In genomic region chr16:22336581-22336980, GRCh38 we compare ENCODE assay signal across 1 cellular context.
TF ChIP-seq lines count a peak whose summit lies in the region.

No MANE protein-coding gene starts in this region.

TF ChIP-seq in HCT116, 20 proteins besides CTCF, POLR2A, EP300 and RAD21:
- TF ChIP-seq, protein P1, sequence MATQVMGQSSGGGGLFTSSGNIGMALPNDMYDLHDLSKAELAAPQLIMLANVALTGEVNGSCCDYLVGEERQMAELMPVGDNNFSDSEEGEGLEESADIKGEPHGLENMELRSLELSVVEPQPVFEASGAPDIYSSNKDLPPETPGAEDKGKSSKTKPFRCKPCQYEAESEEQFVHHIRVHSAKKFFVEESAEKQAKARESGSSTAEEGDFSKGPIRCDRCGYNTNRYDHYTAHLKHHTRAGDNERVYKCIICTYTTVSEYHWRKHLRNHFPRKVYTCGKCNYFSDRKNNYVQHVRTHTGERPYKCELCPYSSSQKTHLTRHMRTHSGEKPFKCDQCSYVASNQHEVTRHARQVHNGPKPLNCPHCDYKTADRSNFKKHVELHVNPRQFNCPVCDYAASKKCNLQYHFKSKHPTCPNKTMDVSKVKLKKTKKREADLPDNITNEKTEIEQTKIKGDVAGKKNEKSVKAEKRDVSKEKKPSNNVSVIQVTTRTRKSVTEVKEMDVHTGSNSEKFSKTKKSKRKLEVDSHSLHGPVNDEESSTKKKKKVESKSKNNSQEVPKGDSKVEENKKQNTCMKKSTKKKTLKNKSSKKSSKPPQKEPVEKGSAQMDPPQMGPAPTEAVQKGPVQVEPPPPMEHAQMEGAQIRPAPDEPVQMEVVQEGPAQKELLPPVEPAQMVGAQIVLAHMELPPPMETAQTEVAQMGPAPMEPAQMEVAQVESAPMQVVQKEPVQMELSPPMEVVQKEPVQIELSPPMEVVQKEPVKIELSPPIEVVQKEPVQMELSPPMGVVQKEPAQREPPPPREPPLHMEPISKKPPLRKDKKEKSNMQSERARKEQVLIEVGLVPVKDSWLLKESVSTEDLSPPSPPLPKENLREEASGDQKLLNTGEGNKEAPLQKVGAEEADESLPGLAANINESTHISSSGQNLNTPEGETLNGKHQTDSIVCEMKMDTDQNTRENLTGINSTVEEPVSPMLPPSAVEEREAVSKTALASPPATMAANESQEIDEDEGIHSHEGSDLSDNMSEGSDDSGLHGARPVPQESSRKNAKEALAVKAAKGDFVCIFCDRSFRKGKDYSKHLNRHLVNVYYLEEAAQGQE (IDR thresholded peaks at IDR 0.05; ENCODE audit: low read depth), result no peak
- 0 out of 2 replicates have a peak, but pooled peaks have one; percentile 10 for TF ChIP-seq FOSL1 (IDR thresholded peaks at IDR 0.05; ENCODE audit: low read depth)
- TF ChIP-seq, protein P2, sequence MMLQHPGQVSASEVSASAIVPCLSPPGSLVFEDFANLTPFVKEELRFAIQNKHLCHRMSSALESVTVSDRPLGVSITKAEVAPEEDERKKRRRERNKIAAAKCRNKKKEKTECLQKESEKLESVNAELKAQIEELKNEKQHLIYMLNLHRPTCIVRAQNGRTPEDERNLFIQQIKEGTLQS (IDR thresholded peaks at IDR 0.05), result no peak
